ENCODE assay signal across 18 cellular contexts in genomic region chr3:34072297-34072696, GRCh38.
A peak's percentile ranks its signal among the peaks of the same experiment; 100 is the strongest.
DNase-seq lines count a peak whose midpoint lies in the region; ATAC-seq and TF ChIP-seq lines count a peak whose summit lies in the region.
"Had no signal": no experiment of that assay in that cellular context is flagged by ENCODE, and none has a peak within 500 bp of the region (broad histone marks: within the 10 kb centered on the region; RNA-seq: fewer than 3 reads in every experiment).

No MANE protein-coding gene starts in this region.

- TF ChIP-seq CTCF in GM12865 (IDR thresholded peaks at IDR 0.05; ENCODE audit: insufficient read depth, low read depth, low read length, missing control alignments) = no peak
- no peak for TF ChIP-seq CTCF in OCI-LY7 (conservative IDR thresholded peaks at IDR 0.05; ENCODE audit: low read length)
- TF ChIP-seq CTCF in coronary artery (IDR thresholded peaks at IDR 0.05) = no peak
- TF ChIP-seq CTCF in mesothelial cell of epicardium (IDR thresholded peaks at IDR 0.05; ENCODE audit: unreplicated experiment) = no peak

- H3K27ac ChIP-seq in OCI-LY7 (ENCODE audit: low read depth, low read length, poor library complexity, severe bottlenecking) = peak overlapping the region; percentile 36
- no peak overlapping the region for H3K27ac ChIP-seq in coronary artery
- H3K27ac ChIP-seq: GM23248, KMS-11, RWPE1 had no signal

- H4K20me1 ChIP-seq in OCI-LY7 (ENCODE audit: insufficient read depth, low read length) = no peaks in the 10 kb centered on the region

- intact Hi-C loops in OCI-LY7 (cut with micrococcal nuclease; ENCODE audit: unreplicated experiment) = no loop called here

- H3K9me3 Mint-ChIP-seq in mesothelial cell of epicardium = no peaks in the 10 kb centered on the region

- H3K9me3 ChIP-seq in OCI-LY7 (ENCODE audit: low read length) = no peaks in the 10 kb centered on the region

- no peak overlapping the region for H3K4me3 Mint-ChIP-seq in mesothelial cell of epicardium
- H3K4me3 Mint-ChIP-seq: CD14-positive monocyte, T-helper 17 cell had no signal

- H3K36me3 Mint-ChIP-seq in mesothelial cell of epicardium = no peaks in the 10 kb centered on the region
- H3K36me3 Mint-ChIP-seq: CD14-positive monocyte had no signal

- peak; percentile 26 for ATAC-seq in GM19463 (IDR thresholded peaks at IDR 0.05; ENCODE audit: unreplicated experiment)
- ATAC-seq in HG02870 (IDR thresholded peaks at IDR 0.05; ENCODE audit: unreplicated experiment) = peak; percentile 35
- ATAC-seq: T-helper 17 cell had no signal

- no peaks in the 10 kb centered on the region for H3K9me2 ChIP-seq in OCI-LY7 (ENCODE audit: insufficient read depth, low read length)

- H3K27me3 Mint-ChIP-seq in mesothelial cell of epicardium (ENCODE audit: low read depth) = peaks cover 16% of the 10 kb centered on the region
- H3K27me3 Mint-ChIP-seq: T-helper 17 cell had no signal

- peak; percentile 34 for DNase-seq in GM12865 (ENCODE audit: low read depth)
- DNase-seq in OCI-LY7 (ENCODE audit: low spot score) = no peak
- no peak for DNase-seq in NCI-H1694 treated with DMSO at 0.1 percent for 48 hours (lab: John Stamatoyannopoulos, UW)
- no peak for DNase-seq in coronary artery (ENCODE audit: low spot score)
- no peak for DNase-seq in mucosa of gallbladder (ENCODE audit: low spot score)
- DNase-seq in mesothelial cell of epicardium (ENCODE audit: low spot score in 2 of 2, unreplicated experiment in 2 of 2) = no peak
- DNase-seq: GM23248, MM.1S, NCI-H1092 treated with DMSO at 0.1 percent for 48 hours, NCI-H2227 treated with DMSO at 0.1 percent for 48 hours, NCI-H524 treated with DMSO at 0.1 percent for 48 hours, OCI-M1, T-helper 17 cell had no signal

- no peak overlapping the region for H3K27ac Mint-ChIP-seq in mesothelial cell of epicardium
- H3K27ac Mint-ChIP-seq: CD14-positive monocyte, T-helper 17 cell had no signal

- H3K4me1 Mint-ChIP-seq in mesothelial cell of epicardium = no peaks in the 10 kb centered on the region
- H3K4me1 Mint-ChIP-seq: CD14-positive monocyte, T-helper 17 cell had no signal

- no peaks in the 10 kb centered on the region for H3K36me3 ChIP-seq in OCI-LY7 (ENCODE audit: insufficient read depth, low read length)

- BruUV-seq in OCI-LY7 (replicated peaks; lab: Mats Ljungman, UMichigan) = no TSS peak

- POLR2A ChIA-PET in OCI-LY7 (lab: Charles Lee) = interaction anchor here (0.6 kb wide), 2 partner anchors 55 to 211 kb away, joined by 3 to 4 read pairs; no protein-coding TSS in a partner anchor

- H2AFZ ChIP-seq in OCI-LY7 (ENCODE audit: low read length) = peak overlapping the region; percentile 89; the same call in 1 of the 2 replicates
- H2AFZ ChIP-seq: GM23248 had no signal

- CTCF ChIA-PET in OCI-LY7 (lab: Charles Lee; ENCODE audit: unreplicated experiment) = no interaction called here

- peaks cover 35% of the 10 kb centered on the region for H3K4me1 ChIP-seq in OCI-LY7 (ENCODE audit: insufficient read depth, low read length, poor library complexity, severe bottlenecking)

- H3K4me3 ChIP-seq in GM12865 (ENCODE audit: low read depth, low read length) (no peak overlapping the region), OCI-LY7 (ENCODE audit: low read depth, low read length, poor library complexity, severe bottlenecking) (no peak overlapping the region), coronary artery (no peak overlapping the region)
- H3K4me3 ChIP-seq: GM23248 had no signal

- peak overlapping the region; percentile 60 for H3K4me2 ChIP-seq in OCI-LY7 (ENCODE audit: low read length)
- H3K4me2 ChIP-seq: KMS-11 had no signal

- no peaks in the 10 kb centered on the region for H3K79me2 ChIP-seq in OCI-LY7 (ENCODE audit: insufficient read depth, low read depth, low read length)
